In genomic region chr10:61830072-61830845, GRCh38 we compare ENCODE assay signal across 20 cellular contexts.
"Had no signal": no experiment of that assay in that cellular context is flagged by ENCODE, and none has a peak within 500 bp of the region (broad histone marks: within the 10 kb centered on the region; RNA-seq: fewer than 3 reads in every experiment).

No MANE protein-coding gene starts in this region.

- H3K36me3 Mint-ChIP-seq: natural killer cell treated with Interleukin-12 subunit alpha and Interleukin-12 subunit beta and Interleukin-15 and Interleukin-18, amount 100 ng/mL, for 72 hours had no signal

- H3K27me3 ChIP-seq: breast epithelium, dorsolateral prefrontal cortex, left lung had no signal

- DNase-seq: activated CD4-positive, alpha-beta T cell treated with anti-CD3 and anti-CD28 coated beads for 1 hour; activated CD4-positive, alpha-beta T cell treated with anti-CD3 and anti-CD28 coated beads, Interleukin-2, amount 50 U/mL, for 48 hours; activated naive CD4-positive, alpha-beta T cell treated with anti-CD3 and anti-CD28 coated beads for 36 hours; activated naive CD8-positive, alpha-beta T cell treated with anti-CD3 and anti-CD28 coated beads, Interleukin-2, amount 50 U/mL, for 24 hours; aorta; dorsolateral prefrontal cortex; foreskin melanocyte; head of caudate nucleus; left lung; stimulated activated CD4-positive, alpha-beta T cell treated with anti-CD3 and anti-CD28 coated beads, Interleukin-1b, Interleukin-23, amount 100 ng/mL, for 48 hours; stimulated activated naive CD8-positive, alpha-beta T cell treated with anti-CD3 and anti-CD28 coated beads, Interleukin-15, amount 100 ng/mL, for 72 hours; T-helper 1 cell; T1000 had no signal

- H3K9me3 ChIP-seq: breast epithelium, left lung, psoas muscle, thoracic aorta had no signal

- H3K4me3 ChIP-seq: breast epithelium, dorsolateral prefrontal cortex, left lung, psoas muscle, thoracic aorta had no signal

- H3K9me3 Mint-ChIP-seq: activated naive CD4-positive, alpha-beta T cell treated with anti-CD3 and anti-CD28 coated beads for 36 hours; activated naive CD8-positive, alpha-beta T cell treated with anti-CD3 and anti-CD28 coated beads, Interleukin-2, amount 50 U/mL, for 24 hours; activated T-helper 17 cell treated with anti-CD3 and anti-CD28 coated beads, Interleukin-2, amount 50 U/mL, for 72 hours; natural killer cell treated with Interleukin-12 subunit alpha and Interleukin-12 subunit beta and Interleukin-15 and Interleukin-18, amount 100 ng/mL, for 72 hours; stimulated activated naive CD8-positive, alpha-beta T cell treated with anti-CD3 and anti-CD28 coated beads, Interleukin-15, amount 100 ng/mL, for 72 hours had no signal

- H3K4me1 ChIP-seq: breast epithelium, psoas muscle had no signal

- H3K27ac Mint-ChIP-seq: activated naive CD4-positive, alpha-beta T cell treated with anti-CD3 and anti-CD28 coated beads for 36 hours; activated naive CD8-positive, alpha-beta T cell treated with anti-CD3 and anti-CD28 coated beads, Interleukin-2, amount 50 U/mL, for 24 hours; activated T-helper 17 cell treated with anti-CD3 and anti-CD28 coated beads, Interleukin-2, amount 50 U/mL, for 72 hours; natural killer cell treated with Interleukin-12 subunit alpha and Interleukin-12 subunit beta and Interleukin-15 and Interleukin-18, amount 100 ng/mL, for 72 hours; stimulated activated naive CD8-positive, alpha-beta T cell treated with anti-CD3 and anti-CD28 coated beads, Interleukin-15, amount 100 ng/mL, for 72 hours had no signal

- H3K36me3 ChIP-seq: breast epithelium, left lung, thoracic aorta had no signal

- H3K27ac ChIP-seq: breast epithelium, dorsolateral prefrontal cortex, psoas muscle, thoracic aorta had no signal

- H3K4me3 Mint-ChIP-seq: activated naive CD4-positive, alpha-beta T cell treated with anti-CD3 and anti-CD28 coated beads for 36 hours; activated naive CD8-positive, alpha-beta T cell treated with anti-CD3 and anti-CD28 coated beads, Interleukin-2, amount 50 U/mL, for 24 hours; activated T-helper 17 cell treated with anti-CD3 and anti-CD28 coated beads, Interleukin-2, amount 50 U/mL, for 72 hours; natural killer cell treated with Interleukin-12 subunit alpha and Interleukin-12 subunit beta and Interleukin-15 and Interleukin-18, amount 100 ng/mL, for 72 hours; stimulated activated naive CD8-positive, alpha-beta T cell treated with anti-CD3 and anti-CD28 coated beads, Interleukin-15, amount 100 ng/mL, for 72 hours had no signal

- H3K27me3 Mint-ChIP-seq: activated naive CD8-positive, alpha-beta T cell treated with anti-CD3 and anti-CD28 coated beads, Interleukin-2, amount 50 U/mL, for 24 hours; activated T-helper 17 cell treated with anti-CD3 and anti-CD28 coated beads, Interleukin-2, amount 50 U/mL, for 72 hours; stimulated activated naive CD8-positive, alpha-beta T cell treated with anti-CD3 and anti-CD28 coated beads, Interleukin-15, amount 100 ng/mL, for 72 hours had no signal

- ATAC-seq: activated naive CD8-positive, alpha-beta T cell treated with anti-CD3 and anti-CD28 coated beads, Interleukin-2, amount 50 U/mL, for 24 hours; activated T-helper 17 cell treated with anti-CD3 and anti-CD28 coated beads, Interleukin-2, amount 50 U/mL, for 72 hours; esophagus mucosa; left lung; natural killer cell treated with Interleukin-12 subunit alpha and Interleukin-12 subunit beta and Interleukin-15 and Interleukin-18, amount 100 ng/mL, for 72 hours; psoas muscle; SK-N-SH treated with all-trans-retinoic acid at 6 μM for 48 hours; stimulated activated naive CD8-positive, alpha-beta T cell treated with anti-CD3 and anti-CD28 coated beads, Interleukin-15, amount 100 ng/mL, for 72 hours had no signal
